Comparison of ENCODE assay signal across 26 cellular contexts in genomic region chr6:103142902-103143301, GRCh38.
"Had no signal": no experiment of that assay in that cellular context is flagged by ENCODE, and none has a peak within 500 bp of the region (broad histone marks: within the 10 kb centered on the region; RNA-seq: fewer than 3 reads in every experiment).

No MANE protein-coding gene starts in this region.

- H3K4me3 ChIP-seq: stomach, suprapubic skin, testis, thoracic aorta, thyroid gland, tibial artery, tibial nerve, transverse colon, upper lobe of left lung, upper lobe of right lung, uterus, vagina had no signal

- DNase-seq: stimulated activated CD4-positive, alpha-beta T cell treated with anti-CD3 and anti-CD28 coated beads, Interleukin-2, amount 100 ng/mL, for 48 hours; stimulated activated CD4-positive, alpha-beta T cell treated with anti-CD3 and anti-CD28 coated beads, Interleukin-4, amount 100 ng/mL, for 1 hour; stimulated activated CD4-positive, alpha-beta T cell treated with anti-CD3 and anti-CD28 coated beads, Interleukin-4, amount 100 ng/mL, for 24 hours; stimulated activated CD4-positive, alpha-beta T cell treated with anti-CD3 and anti-CD28 coated beads, Interleukin-4, amount 100 ng/mL, for 4 hours; stimulated activated CD8-positive, alpha-beta memory T cell treated with anti-CD3 and anti-CD28 coated beads, Interleukin-4, amount 100 ng/mL, for 48 hours; stimulated activated naive B cell treated with anti-CD40 and anti-IgM and Interleukin-4, amounts not matched to agents 10 μg/mL and 1 μg/mL and 100 μg/mL, for 72 hours; stimulated activated naive CD4-positive, alpha-beta T cell; stimulated activated naive CD4-positive, alpha-beta T cell treated with Interleukin-2 at 50 U/mL for 16 hours; stimulated activated naive CD8-positive, alpha-beta T cell treated with anti-CD3 and anti-CD28 coated beads, Interleukin-15, amount 100 ng/mL, for 72 hours; stimulated activated naive CD8-positive, alpha-beta T cell treated with anti-CD3 and anti-CD28 coated beads, Interleukin-15, Interleukin-2, amounts not matched to agents 100 U/mL and 50 U/mL, for 24 hours; stomach; substantia nigra; testis; thyroid gland; tibial artery; transverse colon; trophoblast cell; upper lobe of left lung; upper lobe of right lung; uterus had no signal

- H3K36me3 ChIP-seq: stomach, suprapubic skin, thoracic aorta, thyroid gland, tibial artery, tibial nerve, transverse colon, upper lobe of left lung, upper lobe of right lung, uterus, vagina had no signal

- H3K4me1 ChIP-seq: stomach, suprapubic skin, testis, thyroid gland, tibial nerve, transverse colon, upper lobe of left lung, upper lobe of right lung, uterus, vagina had no signal

- ATAC-seq: stimulated activated effector memory CD8-positive, alpha-beta T cell treated with anti-CD3 and anti-CD28 coated beads, Interleukin-12 subunit alpha, Interleukin-12 subunit beta, amount 100 ng/mL, for 72 hours; stimulated activated memory B cell treated with anti-CD40 and anti-IgM and Interleukin-4, amounts not matched to agents 10 μg/mL and 1 μg/mL and 100 μg/mL, for 72 hours; stimulated activated naive B cell treated with anti-CD40 and anti-IgM and Interleukin-4, amounts not matched to agents 10 μg/mL and 1 μg/mL and 100 μg/mL, for 72 hours; stimulated activated naive CD8-positive, alpha-beta T cell treated with anti-CD3 and anti-CD28 coated beads, Interleukin-15, amount 100 ng/mL, for 72 hours; stimulated activated naive CD8-positive, alpha-beta T cell treated with anti-CD3 and anti-CD28 coated beads, Interleukin-15, Interleukin-2, amounts not matched to agents 100 U/mL and 50 U/mL, for 24 hours; upper lobe of right lung had no signal

- H3K9me3 ChIP-seq: stomach, suprapubic skin, testis, thoracic aorta, thyroid gland, tibial nerve, transverse colon, upper lobe of left lung, upper lobe of right lung, uterus, vagina had no signal

- H3K27ac ChIP-seq: stomach, suprapubic skin, testis, thoracic aorta, thyroid gland, tibial artery, tibial nerve, transverse colon, upper lobe of left lung, upper lobe of right lung, uterus, vagina had no signal

- H3K27me3 ChIP-seq: stomach, suprapubic skin, testis, thyroid gland, tibial artery, tibial nerve, transverse colon, upper lobe of left lung, upper lobe of right lung, uterus, vagina had no signal
